ENCODE assay signal across 15 cellular contexts in genomic region chr9:121771418-121771817, GRCh38.
DNase-seq lines count a peak whose midpoint lies in the region; FAIRE-seq and TF ChIP-seq lines count a peak whose summit lies in the region.
"Had no signal": no experiment of that assay in that cellular context is flagged by ENCODE, and none has a peak within 500 bp of the region (broad histone marks: within the 10 kb centered on the region; RNA-seq: fewer than 3 reads in every experiment).

No MANE protein-coding gene starts in this region.

- intact Hi-C loops in kidney (cut with DNase I): no loop called here

- H3K27me3 Mint-ChIP-seq in brain: peaks cover 2% of the 10 kb centered on the region

- no peak overlapping the region for H3K27ac ChIP-seq in kidney (ENCODE audit: low read depth in 2 of 2, low read length in 2 of 2)
- peak overlapping the region; percentile 31 for H3K27ac ChIP-seq in skeletal muscle tissue (ENCODE audit: low read depth, low read length)
- H3K27ac ChIP-seq: PC-9, prostate gland had no signal

- FAIRE-seq in kidney (lab: Jason Lieb, UNC): no peak

- no peak overlapping the region for H3K4me3 Mint-ChIP-seq in brain
- H3K4me3 Mint-ChIP-seq: activated B cell treated with CpG ODN at 0.5 μM for 24 hours, H9 had no signal

- peaks cover 81% of the 10 kb centered on the region for H3K36me3 Mint-ChIP-seq in brain

- no peak for TF ChIP-seq CTCF in brain (conservative IDR thresholded peaks at IDR 0.05)
- no peak for TF ChIP-seq CTCF in kidney (IDR thresholded peaks at IDR 0.05; ENCODE audit: borderline replicate concordance, extremely low read depth, insufficient read depth)

- no peaks in the 10 kb centered on the region for H3K27me3 ChIP-seq in skeletal muscle tissue (ENCODE audit: control insufficient read depth in 3 of 3, insufficient read depth in 3 of 3, low read length in 3 of 3)

- H3K9me3 Mint-ChIP-seq in brain: peaks cover 0 to under 1% (median 0%) of the 10 kb centered on the region in 5 experiments
- H3K9me3 Mint-ChIP-seq: activated B cell treated with CpG ODN at 0.5 μM for 24 hours, H9 had no signal

- DNase-seq in AG08396 (ENCODE audit: low spot score) (peak; percentile 43), kidney (peak; percentile 24), activated T-cell treated with anti-CD3 and anti-CD28 coated beads for 4 hours (no peak), AG20443 (ENCODE audit: low spot score) (no peak), T-helper 1 cell (no peak), foreskin melanocyte (no peak)
- DNase-seq: ACHN, activated B cell treated with CpG ODN at 0.5 μM for 24 hours, H9, NCI-H187 treated with DMSO at 0.1 percent for 48 hours, NCI-H524 treated with DMSO at 0.1 percent for 48 hours, PC-9 had no signal

- H3K27ac Mint-ChIP-seq in brain: peak overlapping the region in 3 of 5 experiments; percentile 58 to 81 (median 72)
- H3K27ac Mint-ChIP-seq: activated B cell treated with CpG ODN at 0.5 μM for 24 hours had no signal

- H3K4me3 ChIP-seq in kidney (ENCODE audit: low read length in 2 of 2): no peak overlapping the region
- H3K4me3 ChIP-seq in skeletal muscle tissue (ENCODE audit: low read length in 3 of 3): no peak overlapping the region
- H3K4me3 ChIP-seq: PC-9, prostate gland had no signal

- peaks cover 16% of the 10 kb centered on the region for H3K4me1 Mint-ChIP-seq in brain
- H3K4me1 Mint-ChIP-seq: activated B cell treated with CpG ODN at 0.5 μM for 24 hours, H9 had no signal

- no peak overlapping the region for H3K9ac ChIP-seq in kidney (ENCODE audit: low read length in 2 of 2)
- H3K9ac ChIP-seq in skeletal muscle tissue (ENCODE audit: low read depth in 1 of 3, low read length in 3 of 3): peak overlapping the region in 1 of 3 donors; percentile 41

- H3K36me3 ChIP-seq in kidney (ENCODE audit: control insufficient read depth in 1 of 2, insufficient read depth in 2 of 2, low read length in 2 of 2) (peaks cover 49 to 73% of the 10 kb centered on the region in 2 donors), skeletal muscle tissue (ENCODE audit: control insufficient read depth in 3 of 3, insufficient read depth in 3 of 3, low read length in 3 of 3) (peaks cover 74 to 84% (median 80%) of the 10 kb centered on the region in 3 donors)

- H3K4me1 ChIP-seq in kidney (ENCODE audit: control insufficient read depth in 1 of 2, insufficient read depth in 1 of 2, low read depth in 1 of 2, low read length in 2 of 2) (peaks cover 0 to 4% of the 10 kb centered on the region in 2 donors), skeletal muscle tissue (ENCODE audit: control insufficient read depth in 3 of 3, insufficient read depth in 3 of 3, low read length in 3 of 3) (peaks cover 25 to 42% (median 32%) of the 10 kb centered on the region in 3 donors)
- H3K4me1 ChIP-seq: prostate gland had no signal

- H3K9me3 ChIP-seq in kidney (ENCODE audit: control insufficient read depth in 1 of 2, low read length in 2 of 2) (no peaks in the 10 kb centered on the region), skeletal muscle tissue (ENCODE audit: control insufficient read depth in 3 of 3, low read length in 3 of 3) (no peaks in the 10 kb centered on the region)
- H3K9me3 ChIP-seq: prostate gland had no signal

Comparison
In these comparisons a context has a peak if more than half of its experiments do, and no peak if none do; other contexts are left out.
1. DNase-seq: peak in AG08396 (single experiment) and kidney (single experiment); none in activated T-cell treated with anti-CD3 and anti-CD28 coated beads for 4 hours (single experiment), AG20443 (single experiment), T-helper 1 cell (0 of 5) and foreskin melanocyte (single experiment).